ENCODE assay signal across 13 cellular contexts in the genomic region with DNA sequence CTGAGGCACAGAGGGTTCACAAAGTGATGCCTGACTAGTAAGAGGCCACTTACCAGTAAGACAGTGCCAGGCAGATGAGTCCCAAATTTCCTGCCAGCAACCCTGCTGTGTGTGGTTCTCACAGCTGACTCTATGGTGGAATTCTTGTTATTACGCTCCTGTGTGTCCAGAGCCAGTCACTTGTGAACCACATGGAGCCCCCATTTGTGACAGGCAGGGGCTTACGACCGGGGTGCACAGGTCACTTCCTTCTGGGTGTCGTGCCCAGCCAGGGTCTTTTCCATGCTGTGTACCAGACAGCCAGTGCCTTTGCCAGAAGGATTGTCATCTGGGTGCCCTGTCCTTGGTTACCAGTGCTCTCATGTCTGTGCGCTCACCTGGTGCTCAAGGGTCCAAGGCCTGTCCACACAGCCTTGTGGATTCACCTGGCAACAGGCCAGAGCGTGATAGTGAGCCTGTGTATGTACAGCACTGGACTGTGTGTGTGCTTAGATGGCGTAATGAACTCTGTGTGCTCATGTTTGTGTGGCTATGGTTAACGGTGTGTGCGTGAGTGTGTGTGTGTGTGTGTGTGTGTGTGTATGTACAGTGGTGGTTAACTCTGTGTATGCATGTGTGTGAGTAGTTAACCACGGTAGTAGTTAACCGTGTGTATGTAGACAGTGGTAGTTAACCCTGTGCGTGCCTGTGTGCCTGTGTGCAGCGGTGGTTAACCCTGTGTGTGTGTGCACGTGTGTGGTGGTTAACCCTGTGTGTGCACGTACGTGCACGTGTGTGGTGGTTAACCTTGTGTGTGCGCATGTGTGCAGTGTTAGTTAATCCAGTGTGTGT. TPM values are rescaled to one million over a fixed set of nuclear protein-coding genes. Genes with fewer than 3 reads are reported as not detected.
DNase-seq lines count a peak whose midpoint lies in the region; ATAC-seq, FAIRE-seq and TF ChIP-seq lines count a peak whose summit lies in the region.
"Had no signal": no experiment of that assay in that cellular context is flagged by ENCODE, and none has a peak within 500 bp of the region (broad histone marks: within the 10 kb centered on the region; RNA-seq: fewer than 3 reads in every experiment).

No MANE protein-coding gene starts in this region.

- TF ChIP-seq POLR2A in GM12891 (IDR thresholded peaks at IDR 0.05; ENCODE audit: low read depth, low read length) = no peak

- H2AK5ac ChIP-seq in neuronal stem cell (ENCODE audit: low read depth, low read length) = no peak overlapping the region

- H2BK5ac ChIP-seq in neuronal stem cell (ENCODE audit: low read length) = no peak overlapping the region

- H3K14ac ChIP-seq in neuronal stem cell (ENCODE audit: low read length) = peak overlapping the region; percentile 49

- no peaks in the 10 kb centered on the region for H3K36me3 Mint-ChIP-seq in activated CD4-positive, alpha-beta memory T cell treated with anti-CD3 and anti-CD28 coated beads for 36 hours

- H4K91ac ChIP-seq in neuronal stem cell (ENCODE audit: low read depth, low read length, poor library complexity) = no peak overlapping the region

- H3K4ac ChIP-seq in neuronal stem cell (ENCODE audit: low read length) = no peak overlapping the region

- no peaks in the 10 kb centered on the region for H3K27me3 Mint-ChIP-seq in activated CD4-positive, alpha-beta memory T cell treated with anti-CD3 and anti-CD28 coated beads for 36 hours
- H3K27me3 Mint-ChIP-seq: dendritic cell treated with granulocyte-macrophage colony-stimulating factor and Interleukin-4, amounts not matched to agents 40 ng/mL and 50 ng/mL, for 4 days had no signal

- H3K18ac ChIP-seq in neuronal stem cell (ENCODE audit: low read length) = no peak overlapping the region

- no peak overlapping the region for H3K4me3 Mint-ChIP-seq in activated CD4-positive, alpha-beta memory T cell treated with anti-CD3 and anti-CD28 coated beads for 36 hours
- H3K4me3 Mint-ChIP-seq: dendritic cell treated with granulocyte-macrophage colony-stimulating factor and Interleukin-4, amounts not matched to agents 40 ng/mL and 50 ng/mL, for 4 days had no signal

- WGBS in neuronal stem cell (ENCODE audit: extremely low coverage in 2 of 2, insufficient read length in 2 of 2, insufficient replicate concordance in 1 of 2), 2 donors = no CpG with 5 or more reads among the region's 18 CpGs

- POLR2A ChIA-PET in activated CD4-positive, alpha-beta memory T cell treated with anti-CD3 and anti-CD28 coated beads for 36 hours (lab: Charles Lee) = no interaction called here

- H3K4me2 ChIP-seq in neuronal stem cell (ENCODE audit: insufficient read depth, low read length, poor library complexity, severe bottlenecking) = no peak overlapping the region

- H3K9ac ChIP-seq in neuronal stem cell (ENCODE audit: low read depth, low read length, poor library complexity) = no peak overlapping the region

- CTCF ChIA-PET in activated CD4-positive, alpha-beta memory T cell treated with anti-CD3 and anti-CD28 coated beads for 36 hours (lab: Charles Lee) = no interaction called here

- peak; percentile 81 for FAIRE-seq in GM12891 (lab: Jason Lieb, UNC)
- FAIRE-seq: TTC549 had no signal

- no peaks in the 10 kb centered on the region for H3K4me1 Mint-ChIP-seq in activated CD4-positive, alpha-beta memory T cell treated with anti-CD3 and anti-CD28 coated beads for 36 hours (ENCODE audit: low read depth)

- H3K79me1 ChIP-seq in neuronal stem cell (ENCODE audit: low read depth, low read length) = no peaks in the 10 kb centered on the region

- H2BK15ac ChIP-seq in neuronal stem cell (ENCODE audit: low read length) = no peak overlapping the region

- peak overlapping the region in 1 of 2 donors; percentile 16 for H3K4me3 ChIP-seq in neuronal stem cell (ENCODE audit: low read length in 2 of 2)

- intact Hi-C loops in activated CD4-positive, alpha-beta memory T cell treated with anti-CD3 and anti-CD28 coated beads for 36 hours (cut with micrococcal nuclease) = no loop called here

- H2BK120ac ChIP-seq in neuronal stem cell (ENCODE audit: low read depth, low read length) = no peak overlapping the region

- no peaks in the 10 kb centered on the region for H3K36me3 ChIP-seq in neuronal stem cell (replicated peaks in 1 of 2; ENCODE audit: control insufficient read depth in 2 of 2, insufficient read depth in 2 of 2, low read length in 2 of 2)

- no peak overlapping the region for H4K8ac ChIP-seq in neuronal stem cell (ENCODE audit: low read depth, low read length)

- no peaks in the 10 kb centered on the region for H3K9me3 ChIP-seq in neuronal stem cell (replicated peaks in 1 of 2; ENCODE audit: control insufficient read depth in 2 of 2, insufficient read depth in 1 of 2, low read depth in 1 of 2, low read length in 2 of 2)

- no peak overlapping the region for H3K27ac ChIP-seq in neuronal stem cell (replicated peaks; ENCODE audit: low read length)

- peak overlapping the region; percentile 43 for H3K23ac ChIP-seq in neuronal stem cell (ENCODE audit: low read depth, low read length, poor library complexity)

- DNase-seq in GM12891 (ENCODE audit: insufficient read length, low spot score) (no peak), NCI-H510A (lab: John Stamatoyannopoulos, UW) (peak; percentile 58), fibroblast of peridontal ligament (ENCODE audit: extremely low read depth) (peak; percentile 38), neuronal stem cell (ENCODE audit: low spot score) (no peak)
- no peak for DNase-seq in activated CD4-positive, alpha-beta memory T cell treated with anti-CD3 and anti-CD28 coated beads for 36 hours
- DNase-seq: activated effector memory CD4-positive, alpha-beta T cell treated with Interleukin-2 at 50 U/mL for 16 hours; KBM-7; stimulated activated CD4-positive, alpha-beta T cell treated with anti-CD3 and anti-CD28 coated beads, Interleukin-4, amount 100 ng/mL, for 1 hour had no signal

- H3K27ac Mint-ChIP-seq in activated CD4-positive, alpha-beta memory T cell treated with anti-CD3 and anti-CD28 coated beads for 36 hours = no peak overlapping the region
- H3K27ac Mint-ChIP-seq: dendritic cell treated with granulocyte-macrophage colony-stimulating factor and Interleukin-4, amounts not matched to agents 40 ng/mL and 50 ng/mL, for 4 days had no signal

- ATAC-seq in HG03097 (IDR thresholded peaks at IDR 0.05; ENCODE audit: low FRiP score, unreplicated experiment) = no peak
- no peak for ATAC-seq in HG03460 (IDR thresholded peaks at IDR 0.05; ENCODE audit: unreplicated experiment)
- no peak for ATAC-seq in HG02571 (IDR thresholded peaks at IDR 0.05; ENCODE audit: unreplicated experiment)

- H2BK12ac ChIP-seq in neuronal stem cell (ENCODE audit: low read length) = no peak overlapping the region

- H3K9me3 Mint-ChIP-seq in activated CD4-positive, alpha-beta memory T cell treated with anti-CD3 and anti-CD28 coated beads for 36 hours = no peaks in the 10 kb centered on the region

- peaks cover 2 to 18% of the 10 kb centered on the region in 2 donors for H3K4me1 ChIP-seq in neuronal stem cell (ENCODE audit: control insufficient read depth in 2 of 2, insufficient read depth in 1 of 2, low read depth in 1 of 2, low read length in 2 of 2)

- peaks cover 0 to 2% (median 0%) of the 10 kb centered on the region in 3 experiments for H3K27me3 ChIP-seq in neuronal stem cell (ENCODE audit: control insufficient read depth in 3 of 3, insufficient read depth in 3 of 3, low read depth in 1 of 3, low read length in 3 of 3)

- no peak overlapping the region for H2AFZ ChIP-seq in neuronal stem cell (ENCODE audit: low read length)

TF ChIP-seq in GM12891, 5 proteins besides CTCF, POLR2A, EP300 and RAD21:
- TF ChIP-seq SPI1 (IDR thresholded peaks at IDR 0.05; ENCODE audit: low read depth, low read length) (no peak), POU2F2 (IDR thresholded peaks at IDR 0.05; ENCODE audit: low read depth, low read length) (no peak), TAF1 (IDR thresholded peaks at IDR 0.05; ENCODE audit: low read depth, low read length) (no peak), PAX5 (IDR thresholded peaks at IDR 0.05; ENCODE audit: insufficient read depth, low read length, severe bottlenecking) (no peak), POLR2AphosphoS5 (IDR thresholded peaks at IDR 0.05; ENCODE audit: low read depth, low read length) (no peak)

RNA-seq across cellular contexts. Expression of gene GRAMD4, which starts 18.6 kb away (rescaled TPM):
- polyA plus RNA-seq in GM12891 (2012; ENCODE audit: low read depth, missing spikeins) = 8.7 TPM
- 13.1 TPM for polyA plus RNA-seq in neuronal stem cell (2013, experiment 1 of 2)
- 11.3 TPM for polyA plus RNA-seq in neuronal stem cell (2013, experiment 2 of 2)
- total RNA-seq in activated CD4-positive, alpha-beta memory T cell treated with anti-CD3 and anti-CD28 coated beads for 36 hours = 10 to 100 TPM; 50.4 to 52.0 TPM

Comparison
In these comparisons a context has a peak if more than half of its experiments do, and no peak if none do; other contexts are left out.
1. DNase-seq: peak in NCI-H510A (single experiment) and fibroblast of peridontal ligament (single experiment); none in GM12891 (single experiment), neuronal stem cell (single experiment) and activated CD4-positive, alpha-beta memory T cell treated with anti-CD3 and anti-CD28 coated beads for 36 hours (single experiment).